In the genomic region with DNA sequence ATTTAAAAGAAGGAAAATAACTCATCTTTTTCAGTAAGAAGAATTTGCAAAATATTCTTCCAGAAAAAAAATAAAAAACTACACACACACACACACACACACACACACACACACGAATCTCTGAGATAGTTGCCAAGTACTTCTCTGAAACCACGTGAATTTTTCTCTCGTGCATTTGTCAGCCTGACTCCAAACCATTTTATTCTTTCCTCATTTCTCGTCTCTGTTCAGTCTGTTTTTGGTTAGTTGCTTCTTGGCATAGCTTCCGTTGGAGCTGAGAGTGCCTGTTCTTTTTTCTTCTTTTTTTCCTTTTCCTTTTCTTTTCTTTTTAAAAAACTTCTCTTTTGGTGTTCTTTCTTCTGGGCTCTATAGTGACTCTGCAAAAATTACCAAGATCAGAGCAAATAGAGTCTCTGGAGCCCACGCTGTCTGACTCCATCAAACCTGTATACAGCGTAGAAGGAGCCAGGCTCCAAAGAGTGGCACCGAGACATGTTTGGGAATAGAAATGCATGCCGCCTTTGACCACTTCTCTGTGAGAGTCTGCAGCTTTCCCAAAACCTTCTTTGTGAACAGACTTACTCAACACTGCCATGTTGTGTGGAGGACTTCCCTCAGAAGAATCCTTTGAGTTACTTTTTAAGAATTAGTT, we compare ENCODE assay signal across 10 cellular contexts. TPM values are rescaled to one million over a fixed set of nuclear protein-coding genes. Genes with fewer than 3 reads are reported as not detected.
DNase-seq lines count a peak whose midpoint lies in the region; ATAC-seq, FAIRE-seq and TF ChIP-seq lines count a peak whose summit lies in the region.
"Had no signal": no experiment of that assay in that cellular context is flagged by ENCODE, and none has a peak within 500 bp of the region (broad histone marks: within the 10 kb centered on the region; RNA-seq: fewer than 3 reads in every experiment).

No MANE protein-coding gene starts in this region.

- H3K27me3 Mint-ChIP-seq in mesothelial cell of epicardium (ENCODE audit: low read depth) (no peaks in the 10 kb centered on the region), type B pancreatic cell (peaks cover 31% of the 10 kb centered on the region)

- H3K36me3 Mint-ChIP-seq in mesothelial cell of epicardium (no peaks in the 10 kb centered on the region), type B pancreatic cell (no peaks in the 10 kb centered on the region)

- no peaks in the 10 kb centered on the region for H3K9me3 Mint-ChIP-seq in mesothelial cell of epicardium
- H3K9me3 Mint-ChIP-seq in type B pancreatic cell = no peaks in the 10 kb centered on the region

- H3K27ac Mint-ChIP-seq in mesothelial cell of epicardium (peak overlapping the region; percentile 67), type B pancreatic cell (no peak overlapping the region)

- DNase-seq in OCI-M1 (lab: John Stamatoyannopoulos, UW) (peak; percentile 54), mesothelial cell of epicardium (ENCODE audit: low spot score in 2 of 2, unreplicated experiment in 2 of 2) (no peak), type B pancreatic cell (ENCODE audit: extremely low spot score, unreplicated experiment) (no peak), DMS153 treated with DMSO at 0.1 percent for 48 hours (lab: John Stamatoyannopoulos, UW; ENCODE audit: unreplicated experiment) (no peak)
- no peak for DNase-seq in stimulated activated CD4-positive, alpha-beta T cell treated with anti-CD3 and anti-CD28 coated beads, Interleukin-15, amount 100 ng/mL, for 24 hours
- DNase-seq: DND-41, NCI-H1930, PC-9 had no signal

- peak; percentile 63 for FAIRE-seq in endometrium (lab: Jason Lieb, UNC)

- ATAC-seq in HG03460 (IDR thresholded peaks at IDR 0.05; ENCODE audit: unreplicated experiment) = no peak

- no peak overlapping the region for H3K4me3 Mint-ChIP-seq in mesothelial cell of epicardium
- peak overlapping the region; percentile 35 for H3K4me3 Mint-ChIP-seq in type B pancreatic cell

- TF ChIP-seq CTCF in mesothelial cell of epicardium (IDR thresholded peaks at IDR 0.05; ENCODE audit: unreplicated experiment) = no peak
- TF ChIP-seq CTCF in type B pancreatic cell (conservative IDR thresholded peaks at IDR 0.05) = no peak

- H3K4me1 Mint-ChIP-seq in mesothelial cell of epicardium = peaks cover 40% of the 10 kb centered on the region
- peaks cover 34% of the 10 kb centered on the region for H3K4me1 Mint-ChIP-seq in type B pancreatic cell (ENCODE audit: unreplicated experiment)

RNA-seq across cellular contexts. Expression of a gene that starts 55.1 kb away (rescaled TPM):
- total RNA-seq in mesothelial cell of epicardium = 15.7 to 18.4 TPM (median 17.5 TPM) in 3 replicates
- 13.7 and 19.4 TPM in 2 replicates for total RNA-seq in type B pancreatic cell (ENCODE audit: low replicate concordance)
